In genomic region chr4:76267811-76268210, GRCh38 we compare ENCODE assay signal across 5 cellular contexts.
"Had no signal": no experiment of that assay in that cellular context is flagged by ENCODE, and none has a peak within 500 bp of the region (broad histone marks: within the 10 kb centered on the region; RNA-seq: fewer than 3 reads in every experiment).

No MANE protein-coding gene starts in this region.

- ATAC-seq: HepG2, K562 had no signal

- H3K4me3 ChIP-seq: K562 had no signal

- DNase-seq: IMR-90, KBM-7 had no signal

- H3K27ac ChIP-seq: HL-60 had no signal
